In the genomic region with DNA sequence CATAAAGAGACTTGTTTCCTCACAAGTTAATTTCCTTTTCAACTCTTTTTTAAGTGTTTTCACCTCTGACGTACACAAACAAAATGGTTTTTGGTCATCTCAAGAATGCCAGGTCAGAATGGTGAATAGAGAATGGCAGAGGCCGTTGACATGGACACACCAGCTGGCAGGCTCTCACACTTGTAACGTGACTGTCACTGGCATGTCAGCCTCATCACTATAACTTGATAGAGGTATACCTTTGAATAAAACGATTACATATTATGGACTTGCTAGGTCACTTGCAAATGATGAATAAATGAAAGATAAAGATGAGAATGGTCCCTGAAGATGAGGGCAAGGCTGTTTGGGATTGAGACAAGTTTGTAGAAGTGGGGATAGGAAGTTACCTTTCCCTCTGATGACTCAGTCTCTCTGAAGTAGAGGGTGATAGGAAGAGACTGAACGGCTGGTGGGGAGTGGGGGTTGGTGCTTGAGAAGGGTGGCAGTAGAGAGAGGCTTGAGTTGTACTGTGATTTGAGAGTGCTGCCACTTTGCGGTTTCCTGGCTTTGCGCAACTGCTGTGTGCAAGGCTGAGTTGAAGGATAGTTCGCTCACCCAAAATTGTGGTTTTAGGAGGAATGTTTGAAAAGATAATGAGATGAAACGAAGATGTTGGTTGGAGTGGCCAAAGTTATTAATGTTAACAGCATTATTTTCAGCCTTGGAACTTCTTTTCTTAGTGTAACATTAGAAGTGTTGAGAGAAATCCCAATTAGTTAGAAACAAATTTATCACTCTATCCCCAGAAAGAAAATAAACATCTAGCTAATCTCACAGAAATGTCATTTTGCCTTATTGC, we compare ENCODE assay signal across 1 cellular context.
TF ChIP-seq lines count a peak whose summit lies in the region.

No MANE protein-coding gene starts in this region.

TF ChIP-seq in K562, 482 proteins besides CTCF, POLR2A, EP300 and RAD21 (continued from another document and continues in another):
- TF ChIP-seq, protein P1, sequence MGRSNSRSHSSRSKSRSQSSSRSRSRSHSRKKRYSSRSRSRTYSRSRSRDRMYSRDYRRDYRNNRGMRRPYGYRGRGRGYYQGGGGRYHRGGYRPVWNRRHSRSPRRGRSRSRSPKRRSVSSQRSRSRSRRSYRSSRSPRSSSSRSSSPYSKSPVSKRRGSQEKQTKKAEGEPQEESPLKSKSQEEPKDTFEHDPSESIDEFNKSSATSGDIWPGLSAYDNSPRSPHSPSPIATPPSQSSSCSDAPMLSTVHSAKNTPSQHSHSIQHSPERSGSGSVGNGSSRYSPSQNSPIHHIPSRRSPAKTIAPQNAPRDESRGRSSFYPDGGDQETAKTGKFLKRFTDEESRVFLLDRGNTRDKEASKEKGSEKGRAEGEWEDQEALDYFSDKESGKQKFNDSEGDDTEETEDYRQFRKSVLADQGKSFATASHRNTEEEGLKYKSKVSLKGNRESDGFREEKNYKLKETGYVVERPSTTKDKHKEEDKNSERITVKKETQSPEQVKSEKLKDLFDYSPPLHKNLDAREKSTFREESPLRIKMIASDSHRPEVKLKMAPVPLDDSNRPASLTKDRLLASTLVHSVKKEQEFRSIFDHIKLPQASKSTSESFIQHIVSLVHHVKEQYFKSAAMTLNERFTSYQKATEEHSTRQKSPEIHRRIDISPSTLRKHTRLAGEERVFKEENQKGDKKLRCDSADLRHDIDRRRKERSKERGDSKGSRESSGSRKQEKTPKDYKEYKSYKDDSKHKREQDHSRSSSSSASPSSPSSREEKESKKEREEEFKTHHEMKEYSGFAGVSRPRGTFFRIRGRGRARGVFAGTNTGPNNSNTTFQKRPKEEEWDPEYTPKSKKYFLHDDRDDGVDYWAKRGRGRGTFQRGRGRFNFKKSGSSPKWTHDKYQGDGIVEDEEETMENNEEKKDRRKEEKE (IDR thresholded peaks at IDR 0.05; ENCODE audit: borderline replicate concordance in 1 of 2, control insufficient read depth in 1 of 2, low read depth in 2 of 2, low read length in 1 of 2): no peak; a peak in 1 of 4 replicates
- TF ChIP-seq RBM22 (IDR thresholded peaks at IDR 0.05; ENCODE audit: low read depth, low read length, poor library complexity, severe bottlenecking) (no peak), ZSCAN32 (CRISPR knock-in tag; IDR thresholded peaks at IDR 0.05) (no peak), HMG20A (CRISPR knock-in tag; conservative IDR thresholded peaks at IDR 0.05) (no peak), RBM25 (IDR thresholded peaks at IDR 0.05; ENCODE audit: low read depth, low read length, severe bottlenecking) (no peak), ZNF766 (CRISPR knock-in tag; conservative IDR thresholded peaks at IDR 0.05) (no peak), ZNF740 (CRISPR knock-in tag; IDR thresholded peaks at IDR 0.05) (no peak), ZNF740 (tag; IDR thresholded peaks at IDR 0.05) (no peak), KDM2B (CRISPR knock-in tag; IDR thresholded peaks at IDR 0.05) (no peak), CTBP1 (IDR thresholded peaks at IDR 0.05; ENCODE audit: borderline replicate concordance) (peak; percentile 40; the same call in 1 of the 2 replicates), ERF (CRISPR knock-in tag; IDR thresholded peaks at IDR 0.05) (no peak), ZNF586 (CRISPR knock-in tag; conservative IDR thresholded peaks at IDR 0.05) (no peak), BHLHE40 (IDR thresholded peaks at IDR 0.05; ENCODE audit: low read length) (no peak), THRAP3 (IDR thresholded peaks at IDR 0.05; ENCODE audit: borderline replicate concordance) (no peak), KDM1A (IDR thresholded peaks at IDR 0.05) (peak; percentile 96), PHB2 (IDR thresholded peaks at IDR 0.05; ENCODE audit: low read depth) (no peak), ZNF707 (CRISPR knock-in tag; conservative IDR thresholded peaks at IDR 0.05) (no peak), TSHZ1 (CRISPR knock-in tag; IDR thresholded peaks at IDR 0.05) (no peak), NEUROD1 (IDR thresholded peaks at IDR 0.05; ENCODE audit: borderline replicate concordance, low read depth, low read length, partially characterized antibody) (no peak), HMGN3 (IDR thresholded peaks at IDR 0.05; ENCODE audit: borderline replicate concordance, extremely low read depth, insufficient read length, low read depth, low read length) (no peak), ZNF23 (CRISPR knock-in tag; IDR thresholded peaks at IDR 0.05) (no peak), ZNF785 (CRISPR knock-in tag; IDR thresholded peaks at IDR 0.05) (no peak), ZNF764 (CRISPR knock-in tag; IDR thresholded peaks at IDR 0.05; ENCODE audit: low read depth) (no peak), ZNF311 (CRISPR knock-in tag; IDR thresholded peaks at IDR 0.05) (no peak), L3MBTL2 (IDR thresholded peaks at IDR 0.05) (no peak), USF2 (CRISPR knock-in tag; IDR thresholded peaks at IDR 0.05) (no peak), NCOR1 (IDR thresholded peaks at IDR 0.05) (peak; percentile 56), HNRNPL (IDR thresholded peaks at IDR 0.05; ENCODE audit: low read depth, low read length) (no peak), ZZZ3 (IDR thresholded peaks at IDR 0.05) (no peak), SRF (CRISPR knock-in tag; IDR thresholded peaks at IDR 0.05) (no peak), CBX5 (IDR thresholded peaks at IDR 0.05; ENCODE audit: borderline replicate concordance, low read depth) (no peak), BMI1 (IDR thresholded peaks at IDR 0.05; ENCODE audit: low read length) (no peak), BRCA1 (IDR thresholded peaks at IDR 0.05) (no peak), BRCA1 (CRISPR knock-in tag; IDR thresholded peaks at IDR 0.05) (no peak), SMC3 (conservative IDR thresholded peaks at IDR 0.05; ENCODE audit: insufficient read depth, low read depth, low read length) (no peak), POLR2G (IDR thresholded peaks at IDR 0.05; ENCODE audit: low read depth, low read length) (no peak), ZNF584 (CRISPR knock-in tag; IDR thresholded peaks at IDR 0.05; ENCODE audit: low read depth) (no peak), POLR2AphosphoS5 (IDR thresholded peaks at IDR 0.05; ENCODE audit: control insufficient read depth, insufficient read depth, low read depth, low read length) (peak; percentile 51; the same call in 1 of the 2 replicates)
- TF ChIP-seq, protein P2, sequence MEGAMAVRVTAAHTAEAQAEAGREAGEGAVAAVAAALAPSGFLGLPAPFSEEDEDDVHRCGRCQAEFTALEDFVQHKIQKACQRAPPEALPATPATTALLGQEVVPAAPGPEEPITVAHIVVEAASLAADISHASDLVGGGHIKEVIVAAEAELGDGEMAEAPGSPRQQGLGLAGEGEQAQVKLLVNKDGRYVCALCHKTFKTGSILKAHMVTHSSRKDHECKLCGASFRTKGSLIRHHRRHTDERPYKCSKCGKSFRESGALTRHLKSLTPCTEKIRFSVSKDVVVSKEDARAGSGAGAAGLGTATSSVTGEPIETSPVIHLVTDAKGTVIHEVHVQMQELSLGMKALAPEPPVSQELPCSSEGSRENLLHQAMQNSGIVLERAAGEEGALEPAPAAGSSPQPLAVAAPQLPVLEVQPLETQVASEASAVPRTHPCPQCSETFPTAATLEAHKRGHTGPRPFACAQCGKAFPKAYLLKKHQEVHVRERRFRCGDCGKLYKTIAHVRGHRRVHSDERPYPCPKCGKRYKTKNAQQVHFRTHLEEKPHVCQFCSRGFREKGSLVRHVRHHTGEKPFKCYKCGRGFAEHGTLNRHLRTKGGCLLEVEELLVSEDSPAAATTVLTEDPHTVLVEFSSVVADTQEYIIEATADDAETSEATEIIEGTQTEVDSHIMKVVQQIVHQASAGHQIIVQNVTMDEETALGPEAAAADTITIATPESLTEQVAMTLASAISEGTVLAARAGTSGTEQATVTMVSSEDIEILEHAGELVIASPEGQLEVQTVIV (CRISPR knock-in tag; IDR thresholded peaks at IDR 0.05; ENCODE audit: borderline replicate concordance): no peak
- TF ChIP-seq, protein P3, sequence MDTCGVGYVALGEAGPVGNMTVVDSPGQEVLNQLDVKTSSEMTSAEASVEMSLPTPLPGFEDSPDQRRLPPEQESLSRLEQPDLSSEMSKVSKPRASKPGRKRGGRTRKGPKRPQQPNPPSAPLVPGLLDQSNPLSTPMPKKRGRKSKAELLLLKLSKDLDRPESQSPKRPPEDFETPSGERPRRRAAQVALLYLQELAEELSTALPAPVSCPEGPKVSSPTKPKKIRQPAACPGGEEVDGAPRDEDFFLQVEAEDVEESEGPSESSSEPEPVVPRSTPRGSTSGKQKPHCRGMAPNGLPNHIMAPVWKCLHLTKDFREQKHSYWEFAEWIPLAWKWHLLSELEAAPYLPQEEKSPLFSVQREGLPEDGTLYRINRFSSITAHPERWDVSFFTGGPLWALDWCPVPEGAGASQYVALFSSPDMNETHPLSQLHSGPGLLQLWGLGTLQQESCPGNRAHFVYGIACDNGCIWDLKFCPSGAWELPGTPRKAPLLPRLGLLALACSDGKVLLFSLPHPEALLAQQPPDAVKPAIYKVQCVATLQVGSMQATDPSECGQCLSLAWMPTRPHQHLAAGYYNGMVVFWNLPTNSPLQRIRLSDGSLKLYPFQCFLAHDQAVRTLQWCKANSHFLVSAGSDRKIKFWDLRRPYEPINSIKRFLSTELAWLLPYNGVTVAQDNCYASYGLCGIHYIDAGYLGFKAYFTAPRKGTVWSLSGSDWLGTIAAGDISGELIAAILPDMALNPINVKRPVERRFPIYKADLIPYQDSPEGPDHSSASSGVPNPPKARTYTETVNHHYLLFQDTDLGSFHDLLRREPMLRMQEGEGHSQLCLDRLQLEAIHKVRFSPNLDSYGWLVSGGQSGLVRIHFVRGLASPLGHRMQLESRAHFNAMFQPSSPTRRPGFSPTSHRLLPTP (IDR thresholded peaks at IDR 0.05; ENCODE audit: borderline replicate concordance, extremely low read depth, insufficient read length): no peak
- TF ChIP-seq, protein P4, sequence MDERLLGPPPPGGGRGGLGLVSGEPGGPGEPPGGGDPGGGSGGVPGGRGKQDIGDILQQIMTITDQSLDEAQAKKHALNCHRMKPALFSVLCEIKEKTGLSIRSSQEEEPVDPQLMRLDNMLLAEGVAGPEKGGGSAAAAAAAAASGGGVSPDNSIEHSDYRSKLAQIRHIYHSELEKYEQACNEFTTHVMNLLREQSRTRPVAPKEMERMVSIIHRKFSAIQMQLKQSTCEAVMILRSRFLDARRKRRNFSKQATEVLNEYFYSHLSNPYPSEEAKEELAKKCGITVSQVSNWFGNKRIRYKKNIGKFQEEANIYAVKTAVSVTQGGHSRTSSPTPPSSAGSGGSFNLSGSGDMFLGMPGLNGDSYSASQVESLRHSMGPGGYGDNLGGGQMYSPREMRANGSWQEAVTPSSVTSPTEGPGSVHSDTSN (CRISPR knock-in tag; IDR thresholded peaks at IDR 0.05; ENCODE audit: low read depth): no peak
- TF ChIP-seq, protein P4 (tag; conservative IDR thresholded peaks at IDR 0.05; ENCODE audit: low read depth): no peak
- TF ChIP-seq, protein P5, sequence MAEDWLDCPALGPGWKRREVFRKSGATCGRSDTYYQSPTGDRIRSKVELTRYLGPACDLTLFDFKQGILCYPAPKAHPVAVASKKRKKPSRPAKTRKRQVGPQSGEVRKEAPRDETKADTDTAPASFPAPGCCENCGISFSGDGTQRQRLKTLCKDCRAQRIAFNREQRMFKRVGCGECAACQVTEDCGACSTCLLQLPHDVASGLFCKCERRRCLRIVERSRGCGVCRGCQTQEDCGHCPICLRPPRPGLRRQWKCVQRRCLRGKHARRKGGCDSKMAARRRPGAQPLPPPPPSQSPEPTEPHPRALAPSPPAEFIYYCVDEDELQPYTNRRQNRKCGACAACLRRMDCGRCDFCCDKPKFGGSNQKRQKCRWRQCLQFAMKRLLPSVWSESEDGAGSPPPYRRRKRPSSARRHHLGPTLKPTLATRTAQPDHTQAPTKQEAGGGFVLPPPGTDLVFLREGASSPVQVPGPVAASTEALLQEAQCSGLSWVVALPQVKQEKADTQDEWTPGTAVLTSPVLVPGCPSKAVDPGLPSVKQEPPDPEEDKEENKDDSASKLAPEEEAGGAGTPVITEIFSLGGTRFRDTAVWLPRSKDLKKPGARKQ (CRISPR knock-in tag; IDR thresholded peaks at IDR 0.05): no peak
